In genomic region chr6:319177-320131, GRCh38 we compare ENCODE assay signal across 13 cellular contexts. TPM values are rescaled to one million over a fixed set of nuclear protein-coding genes. Genes with fewer than 3 reads are reported as not detected.
DNase-seq lines count a peak whose midpoint lies in the region; ATAC-seq and TF ChIP-seq lines count a peak whose summit lies in the region.
"Had no signal": no experiment of that assay in that cellular context is flagged by ENCODE, and none has a peak within 500 bp of the region (broad histone marks: within the 10 kb centered on the region; RNA-seq: fewer than 3 reads in every experiment).

No MANE protein-coding gene starts in this region.

- no peaks in the 10 kb centered on the region for H3K36me3 ChIP-seq in KMS-11 (ENCODE audit: insufficient read depth)
- no peaks in the 10 kb centered on the region for H3K36me3 ChIP-seq in SJCRH30
- H3K36me3 ChIP-seq: colonic mucosa had no signal

- no peaks in the 10 kb centered on the region for H4K20me1 ChIP-seq in KMS-11 (ENCODE audit: insufficient read depth)

- no peak for DNase-seq in NCI-H69 (lab: John Stamatoyannopoulos, UW)
- DNase-seq in NCI-H1436 (lab: John Stamatoyannopoulos, UW), result no peak
- DNase-seq in SJCRH30, result no peak
- no peak for DNase-seq in activated CD8-positive, alpha-beta memory T cell treated with anti-CD3 and anti-CD28 coated beads, Interleukin-2, amount 50 U/mL, for 4 hours
- DNase-seq: colonic mucosa, DMS153, HFFc6, NCI-H2029, SHP77 had no signal

- TF ChIP-seq POLR2A in GM18951 (IDR thresholded peaks at IDR 0.05; ENCODE audit: extremely low read depth, insufficient read depth, insufficient read length), result peak; percentile 43

- H3K27ac ChIP-seq in KMS-11 (peak overlapping the region; percentile 92), SJCRH30 (no peak overlapping the region)
- H3K27ac ChIP-seq: colonic mucosa had no signal

- H2AFZ ChIP-seq in KMS-11 (ENCODE audit: low read depth), result 0 out of 2 replicates have a peak overlapping the region, but pooled peaks have one; percentile 0

- H3K4me2 ChIP-seq in KMS-11, result peak overlapping the region; percentile 95

- peak overlapping the region; percentile 13 for H3K4me3 ChIP-seq in GM12875 (ENCODE audit: low read depth, low read length)
- no peak overlapping the region for H3K4me3 ChIP-seq in KMS-11 (IDR thresholded peaks at IDR 0.05; ENCODE audit: insufficient read depth, low read depth, low read length)
- no peak overlapping the region for H3K4me3 ChIP-seq in SJCRH30
- H3K4me3 ChIP-seq: colonic mucosa had no signal

- H3K27me3 ChIP-seq in KMS-11 (ENCODE audit: insufficient read depth, low read depth), result no peaks in the 10 kb centered on the region
- no peaks in the 10 kb centered on the region for H3K27me3 ChIP-seq in SJCRH30
- H3K27me3 ChIP-seq: colonic mucosa had no signal

- H3K9me3 ChIP-seq in SJCRH30 (replicated peaks), result no peaks in the 10 kb centered on the region
- H3K9me3 ChIP-seq: colonic mucosa had no signal

- H3K4me1 ChIP-seq in KMS-11 (ENCODE audit: low read depth, poor library complexity, severe bottlenecking) (peaks cover 100% of the 10 kb centered on the region), SJCRH30 (no peaks in the 10 kb centered on the region)
- H3K4me1 ChIP-seq: colonic mucosa had no signal

- in situ Hi-C loops in GM18951 (cut with MboI; ENCODE audit: low sequenced_read_pairs, unreplicated experiment), result no loop called here

- H3K79me2 ChIP-seq in KMS-11 (ENCODE audit: insufficient read depth, low read depth), result peaks cover 72% of the 10 kb centered on the region

- ATAC-seq in HG02678 (IDR thresholded peaks at IDR 0.05; ENCODE audit: unreplicated experiment), result peak; percentile 50

- H3K9ac ChIP-seq in KMS-11, result peak overlapping the region; percentile 64

- no peak for TF ChIP-seq CTCF in GM12875 (IDR thresholded peaks at IDR 0.05; ENCODE audit: borderline replicate concordance, insufficient read depth, low read depth, low read length)
- TF ChIP-seq CTCF in KMS-11 (conservative IDR thresholded peaks at IDR 0.05; ENCODE audit: low read depth, low read length), result no peak

RNA-seq across cellular contexts. Expression of gene DUSP22, which starts 27.2 kb away (rescaled TPM):
- 14.3 and 15.5 TPM in 2 replicates for total RNA-seq in SJCRH30 (2014; rRNA removed; shearing (Covaris generic))
